1 cellular context compared by ENCODE assay signal in genomic region chr10:8331896-8332729, GRCh38.
TF ChIP-seq lines count a peak whose summit lies in the region.

No MANE protein-coding gene starts in this region.

TF ChIP-seq in HEK293, 187 proteins besides CTCF, POLR2A, EP300 and RAD21 (continued from another document and continues in another):
- TF ChIP-seq, protein P1, sequence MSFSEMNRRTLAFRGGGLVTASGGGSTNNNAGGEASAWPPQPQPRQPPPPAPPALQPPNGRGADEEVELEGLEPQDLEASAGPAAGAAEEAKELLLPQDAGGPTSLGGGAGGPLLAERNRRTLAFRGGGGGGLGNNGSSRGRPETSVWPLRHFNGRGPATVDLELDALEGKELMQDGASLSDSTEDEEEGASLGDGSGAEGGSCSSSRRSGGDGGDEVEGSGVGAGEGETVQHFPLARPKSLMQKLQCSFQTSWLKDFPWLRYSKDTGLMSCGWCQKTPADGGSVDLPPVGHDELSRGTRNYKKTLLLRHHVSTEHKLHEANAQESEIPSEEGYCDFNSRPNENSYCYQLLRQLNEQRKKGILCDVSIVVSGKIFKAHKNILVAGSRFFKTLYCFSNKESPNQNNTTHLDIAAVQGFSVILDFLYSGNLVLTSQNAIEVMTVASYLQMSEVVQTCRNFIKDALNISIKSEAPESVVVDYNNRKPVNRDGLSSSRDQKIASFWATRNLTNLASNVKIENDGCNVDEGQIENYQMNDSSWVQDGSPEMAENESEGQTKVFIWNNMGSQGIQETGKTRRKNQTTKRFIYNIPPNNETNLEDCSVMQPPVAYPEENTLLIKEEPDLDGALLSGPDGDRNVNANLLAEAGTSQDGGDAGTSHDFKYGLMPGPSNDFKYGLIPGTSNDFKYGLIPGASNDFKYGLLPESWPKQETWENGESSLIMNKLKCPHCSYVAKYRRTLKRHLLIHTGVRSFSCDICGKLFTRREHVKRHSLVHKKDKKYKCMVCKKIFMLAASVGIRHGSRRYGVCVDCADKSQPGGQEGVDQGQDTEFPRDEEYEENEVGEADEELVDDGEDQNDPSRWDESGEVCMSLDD (tag by site-specific recombination; IDR thresholded peaks at IDR 0.05), result no peak
- peak; percentile 97 for TF ChIP-seq ZNF341 (tag by site-specific recombination; IDR thresholded peaks at IDR 0.05; ENCODE audit: low read depth)
- 0 out of 2 replicates have a peak, but pooled peaks have one; percentile 29 for TF ChIP-seq ZNF629 (tag by site-specific recombination; IDR thresholded peaks at IDR 0.05)
- TF ChIP-seq, protein P2, sequence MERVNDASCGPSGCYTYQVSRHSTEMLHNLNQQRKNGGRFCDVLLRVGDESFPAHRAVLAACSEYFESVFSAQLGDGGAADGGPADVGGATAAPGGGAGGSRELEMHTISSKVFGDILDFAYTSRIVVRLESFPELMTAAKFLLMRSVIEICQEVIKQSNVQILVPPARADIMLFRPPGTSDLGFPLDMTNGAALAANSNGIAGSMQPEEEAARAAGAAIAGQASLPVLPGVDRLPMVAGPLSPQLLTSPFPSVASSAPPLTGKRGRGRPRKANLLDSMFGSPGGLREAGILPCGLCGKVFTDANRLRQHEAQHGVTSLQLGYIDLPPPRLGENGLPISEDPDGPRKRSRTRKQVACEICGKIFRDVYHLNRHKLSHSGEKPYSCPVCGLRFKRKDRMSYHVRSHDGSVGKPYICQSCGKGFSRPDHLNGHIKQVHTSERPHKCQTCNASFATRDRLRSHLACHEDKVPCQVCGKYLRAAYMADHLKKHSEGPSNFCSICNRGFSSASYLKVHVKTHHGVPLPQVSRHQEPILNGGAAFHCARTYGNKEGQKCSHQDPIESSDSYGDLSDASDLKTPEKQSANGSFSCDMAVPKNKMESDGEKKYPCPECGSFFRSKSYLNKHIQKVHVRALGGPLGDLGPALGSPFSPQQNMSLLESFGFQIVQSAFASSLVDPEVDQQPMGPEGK (tag by site-specific recombination; IDR thresholded peaks at IDR 0.05), result peak; percentile 69
- TF ChIP-seq EGR2 (tag by site-specific recombination; IDR thresholded peaks at IDR 0.05; ENCODE audit: low read depth), result peak; percentile 73
- 0 out of 2 replicates have a peak, but pooled peaks have one; percentile 26 for TF ChIP-seq ZSCAN30 (tag by site-specific recombination; IDR thresholded peaks at IDR 0.05)
- no peak for TF ChIP-seq ZNF223 (tag by site-specific recombination; IDR thresholded peaks at IDR 0.05)
- 0 out of 2 replicates have a peak, but pooled peaks have one; percentile 31 for TF ChIP-seq KLF8 (tag by site-specific recombination; IDR thresholded peaks at IDR 0.05)
- peak; percentile 58; the same call in 1 of the 2 replicates for TF ChIP-seq ZNF501 (tag by site-specific recombination; IDR thresholded peaks at IDR 0.05)
- peak; percentile 95 for TF ChIP-seq ZSCAN4 (tag by site-specific recombination; IDR thresholded peaks at IDR 0.05)
- TF ChIP-seq ZBTB26 (tag by site-specific recombination; optimal IDR thresholded peaks at IDR 0.05), result peak; percentile 85
- no peak for TF ChIP-seq ZNF776 (tag by site-specific recombination; IDR thresholded peaks at IDR 0.05; ENCODE audit: borderline replicate concordance)
- TF ChIP-seq ZBTB17 (tag by site-specific recombination; IDR thresholded peaks at IDR 0.05), result peak; percentile 98
- peak; percentile 33; the same call in 1 of the 2 replicates for TF ChIP-seq ZNF2 (tag by site-specific recombination; IDR thresholded peaks at IDR 0.05)
- TF ChIP-seq ZFP37 (tag by site-specific recombination; IDR thresholded peaks at IDR 0.05), result peak; percentile 19; the same call in 1 of the 2 replicates
- no peak for TF ChIP-seq ZNF366 (tag by site-specific recombination; conservative IDR thresholded peaks at IDR 0.05)
- peak; percentile 26; the same call in 1 of the 2 replicates for TF ChIP-seq SP7 (tag by site-specific recombination; IDR thresholded peaks at IDR 0.05)
- no peak for TF ChIP-seq ZNF184 (tag by site-specific recombination; IDR thresholded peaks at IDR 0.05)
- peak; percentile 99 for TF ChIP-seq ZNF449 (tag by site-specific recombination; IDR thresholded peaks at IDR 0.05)
- TF ChIP-seq ZNF600 (tag by site-specific recombination; IDR thresholded peaks at IDR 0.05), result peak; percentile 82
- peak; percentile 63 for TF ChIP-seq ZNF335 (tag by site-specific recombination; conservative IDR thresholded peaks at IDR 0.05)
- peak; percentile 62; the same call in 1 of the 2 replicates for TF ChIP-seq ZNF610 (tag by site-specific recombination; IDR thresholded peaks at IDR 0.05; ENCODE audit: borderline replicate concordance)
- no peak; the same call in 1 of the 2 replicates for TF ChIP-seq ZNF768 (tag by site-specific recombination; IDR thresholded peaks at IDR 0.05)
- TF ChIP-seq ZNF37A (tag by site-specific recombination; IDR thresholded peaks at IDR 0.05), result no peak
- TF ChIP-seq, protein P3, sequence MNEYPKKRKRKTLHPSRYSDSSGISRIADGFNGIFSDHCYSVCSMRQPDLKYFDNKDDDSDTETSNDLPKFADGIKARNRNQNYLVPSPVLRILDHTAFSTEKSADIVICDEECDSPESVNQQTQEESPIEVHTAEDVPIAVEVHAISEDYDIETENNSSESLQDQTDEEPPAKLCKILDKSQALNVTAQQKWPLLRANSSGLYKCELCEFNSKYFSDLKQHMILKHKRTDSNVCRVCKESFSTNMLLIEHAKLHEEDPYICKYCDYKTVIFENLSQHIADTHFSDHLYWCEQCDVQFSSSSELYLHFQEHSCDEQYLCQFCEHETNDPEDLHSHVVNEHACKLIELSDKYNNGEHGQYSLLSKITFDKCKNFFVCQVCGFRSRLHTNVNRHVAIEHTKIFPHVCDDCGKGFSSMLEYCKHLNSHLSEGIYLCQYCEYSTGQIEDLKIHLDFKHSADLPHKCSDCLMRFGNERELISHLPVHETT (tag by site-specific recombination; IDR thresholded peaks at IDR 0.05), result no peak
- TF ChIP-seq ZIC2 (tag by site-specific recombination; IDR thresholded peaks at IDR 0.05), result no peak; the same call in 1 of the 2 replicates
- TF ChIP-seq IKZF3 (tag by site-specific recombination; IDR thresholded peaks at IDR 0.05), result 0 out of 2 replicates have a peak, but pooled peaks have one; percentile 38
- TF ChIP-seq ZFHX2 (tag by site-specific recombination; conservative IDR thresholded peaks at IDR 0.05), result peak; percentile 90
- 0 out of 2 replicates have a peak, but pooled peaks have one; percentile 16 for TF ChIP-seq KLF9 (tag by site-specific recombination; IDR thresholded peaks at IDR 0.05; ENCODE audit: low read depth)
- TF ChIP-seq ZNF692 (tag by site-specific recombination; IDR thresholded peaks at IDR 0.05), result peak; percentile 62
- no peak for TF ChIP-seq ZNF362 (tag by site-specific recombination; IDR thresholded peaks at IDR 0.05)
- TF ChIP-seq ZEB2 (tag by site-specific recombination; IDR thresholded peaks at IDR 0.05), result peak; percentile 55
- peak; percentile 51; the same call in 1 of the 2 replicates for TF ChIP-seq ZBTB20 (tag by site-specific recombination; IDR thresholded peaks at IDR 0.05)
- no peak for TF ChIP-seq REST (tag by site-specific recombination; IDR thresholded peaks at IDR 0.05)
- TF ChIP-seq ZNF677 (tag by site-specific recombination; IDR thresholded peaks at IDR 0.05), result no peak
- peak; percentile 73; the same call in 1 of the 2 replicates for TF ChIP-seq ZBTB44 (tag by site-specific recombination; IDR thresholded peaks at IDR 0.05)
- TF ChIP-seq ZNF324 (tag by site-specific recombination; IDR thresholded peaks at IDR 0.05), result peak; percentile 17; the same call in 1 of the 2 replicates
- TF ChIP-seq ZNF830 (tag by site-specific recombination; IDR thresholded peaks at IDR 0.05; ENCODE audit: low read depth), result no peak
- TF ChIP-seq KLF7 (tag by site-specific recombination; IDR thresholded peaks at IDR 0.05; ENCODE audit: borderline replicate concordance), result no peak
